Comparison of ENCODE assay signal across 8 cellular contexts in genomic region chr20:35600176-35600995, GRCh38. TPM values are rescaled to one million over a fixed set of nuclear protein-coding genes. Genes with fewer than 3 reads are reported as not detected.
DNase-seq lines count a peak whose midpoint lies in the region; ATAC-seq, FAIRE-seq and TF ChIP-seq lines count a peak whose summit lies in the region.
"Had no signal": no experiment of that assay in that cellular context is flagged by ENCODE, and none has a peak within 500 bp of the region (broad histone marks: within the 10 kb centered on the region; RNA-seq: fewer than 3 reads in every experiment).

No MANE protein-coding gene starts in this region.

- no peak for DNase-seq in bronchial epithelial cell (ENCODE audit: low read depth)
- no peak for DNase-seq in mesendoderm
- DNase-seq in stimulated activated CD4-positive, alpha-beta T cell treated with anti-CD3 and anti-CD28 coated beads, Interleukin-4, amount 100 ng/mL, for 1 hour, result no peak
- DNase-seq: NCI-H2029 had no signal

- H3K9ac ChIP-seq in HUES64 (ENCODE audit: low read depth, low read length), result no peak overlapping the region
- peak overlapping the region; percentile 66 for H3K9ac ChIP-seq in mesendoderm (ENCODE audit: low read length)
- no peak overlapping the region for H3K9ac ChIP-seq in stomach smooth muscle (ENCODE audit: low read length in 2 of 2)

- no peak overlapping the region for H3K18ac ChIP-seq in mesendoderm (ENCODE audit: low read length)

- no peak overlapping the region for H2BK15ac ChIP-seq in mesendoderm (replicated peaks; ENCODE audit: low read depth)

- H3K56ac ChIP-seq in mesendoderm (ENCODE audit: low read length), result peak overlapping the region; percentile 83

- no peak overlapping the region for H3K27ac ChIP-seq in HUES64 (ENCODE audit: low read depth, low read length)
- H3K27ac ChIP-seq in mesendoderm (ENCODE audit: low read depth, low read length), result no peak overlapping the region
- no peak overlapping the region for H3K27ac ChIP-seq in stomach smooth muscle (ENCODE audit: low read length)

- no peak overlapping the region for H2AK5ac ChIP-seq in mesendoderm (ENCODE audit: low read length)

- H2BK5ac ChIP-seq in mesendoderm (ENCODE audit: low read length), result no peak overlapping the region

- peak overlapping the region; percentile 89 for H3K4me2 ChIP-seq in mesendoderm (ENCODE audit: low read length)

- 31% methylated on average over 33 of the region's 34 CpGs for WGBS in HUES64
- no CpG with 5 or more reads among the region's 34 CpGs for WGBS in mesendoderm (ENCODE audit: extremely low coverage, insufficient coverage, low lambda C conversion rate)

- no peaks in the 10 kb centered on the region for H3K79me1 ChIP-seq in mesendoderm (ENCODE audit: low read length)

- FAIRE-seq in bronchial epithelial cell (lab: Jason Lieb, UNC), result peak; percentile 7

- H3K4me1 ChIP-seq in HUES64 (ENCODE audit: insufficient read depth, low read length) (peaks cover 5% of the 10 kb centered on the region; the same call in 1 of the 2 replicates), mesendoderm (ENCODE audit: control insufficient read depth, low read depth, low read length) (no peaks in the 10 kb centered on the region), stomach smooth muscle (ENCODE audit: control insufficient read depth, insufficient read depth, low read length) (peaks cover 17% of the 10 kb centered on the region)

- no peak for ATAC-seq in HG02610 (IDR thresholded peaks at IDR 0.05; ENCODE audit: unreplicated experiment)
- no peak for ATAC-seq in HG02970 (IDR thresholded peaks at IDR 0.05; ENCODE audit: low FRiP score, unreplicated experiment)

- no peak overlapping the region for H3K23ac ChIP-seq in mesendoderm (ENCODE audit: low read length)

- no peaks in the 10 kb centered on the region for H3K36me3 ChIP-seq in HUES64 (ENCODE audit: insufficient read depth, low read length)
- no peaks in the 10 kb centered on the region for H3K36me3 ChIP-seq in bronchial epithelial cell (ENCODE audit: control insufficient read depth, insufficient read depth, low read length)
- no peaks in the 10 kb centered on the region for H3K36me3 ChIP-seq in mesendoderm (ENCODE audit: control insufficient read depth, insufficient read depth, low read length)
- no peaks in the 10 kb centered on the region for H3K36me3 ChIP-seq in stomach smooth muscle (ENCODE audit: control insufficient read depth in 2 of 2, insufficient read depth in 2 of 2, low read length in 2 of 2)

- H3K79me2 ChIP-seq in mesendoderm (ENCODE audit: control insufficient read depth, insufficient read depth, low read length), result no peaks in the 10 kb centered on the region

- peak overlapping the region; percentile 50 for H3K4me3 ChIP-seq in HUES64 (ENCODE audit: low read length)
- H3K4me3 ChIP-seq in bronchial epithelial cell (ENCODE audit: low read depth, low read length), result no peak overlapping the region
- peak overlapping the region; percentile 6 for H3K4me3 ChIP-seq in mesendoderm (ENCODE audit: low read length)
- H3K4me3 ChIP-seq in stomach smooth muscle (ENCODE audit: low read length in 2 of 2), result peak overlapping the region; percentile 69 to 72

- H3K9me3 ChIP-seq in HUES64 (ENCODE audit: insufficient read depth, low read depth, low read length) (no peaks in the 10 kb centered on the region), stomach smooth muscle (ENCODE audit: control insufficient read depth in 2 of 2, low read length in 2 of 2) (no peaks in the 10 kb centered on the region)

- no peak overlapping the region for H2BK120ac ChIP-seq in mesendoderm (ENCODE audit: low read depth, low read length)

- H3K4ac ChIP-seq in mesendoderm (ENCODE audit: low read depth, low read length), result no peak overlapping the region

- H4K5ac ChIP-seq in mesendoderm (ENCODE audit: low read length), result no peak overlapping the region

- no peak overlapping the region for H4K8ac ChIP-seq in mesendoderm (ENCODE audit: low read depth, low read length)

- TF ChIP-seq CTCF in bronchial epithelial cell (IDR thresholded peaks at IDR 0.05; ENCODE audit: insufficient read depth, low read length, severe bottlenecking), result no peak

- H3K27me3 ChIP-seq in HUES64 (ENCODE audit: insufficient read depth, low read length), result peaks cover 51% of the 10 kb centered on the region
- peaks cover 22% of the 10 kb centered on the region for H3K27me3 ChIP-seq in bronchial epithelial cell (ENCODE audit: control insufficient read depth, insufficient read depth, low read length)
- peaks cover 4% of the 10 kb centered on the region for H3K27me3 ChIP-seq in mesendoderm (ENCODE audit: insufficient read depth, low read length, poor library complexity)
- peaks cover 6 to 14% of the 10 kb centered on the region in 2 donors for H3K27me3 ChIP-seq in stomach smooth muscle (ENCODE audit: control insufficient read depth in 1 of 2, insufficient read depth in 2 of 2, low read length in 2 of 2)

RNA-seq across cellular contexts. Expression of gene SPAG4, which starts 15.2 kb away (rescaled TPM):
- 2.0 TPM for polyA plus RNA-seq in HUES64 (2013, experiment 1 of 2)
- 4.2 TPM for polyA plus RNA-seq in HUES64 (2013, experiment 2 of 2)
- total RNA-seq in bronchial epithelial cell, result 6.1 and 9.9 TPM in 2 replicates
- polyA plus RNA-seq in mesendoderm (2013, experiment 1 of 2), result 1.5 TPM
- polyA plus RNA-seq in mesendoderm (2013, experiment 2 of 2), result 1.2 TPM

RNA-seq across cellular contexts. Expression of gene ERGIC3, which starts 58.5 kb away (rescaled TPM):
- 160 TPM for polyA plus RNA-seq in HUES64 (2013, experiment 1 of 2)
- 159 TPM for polyA plus RNA-seq in HUES64 (2013, experiment 2 of 2)
- total RNA-seq in bronchial epithelial cell, result 354 and 460 TPM in 2 replicates
- 107 TPM for polyA plus RNA-seq in mesendoderm (2013, experiment 1 of 2)
- polyA plus RNA-seq in mesendoderm (2013, experiment 2 of 2), result 101 TPM
